Comparison of ENCODE assay signal across 1 cellular context in the genomic region with DNA sequence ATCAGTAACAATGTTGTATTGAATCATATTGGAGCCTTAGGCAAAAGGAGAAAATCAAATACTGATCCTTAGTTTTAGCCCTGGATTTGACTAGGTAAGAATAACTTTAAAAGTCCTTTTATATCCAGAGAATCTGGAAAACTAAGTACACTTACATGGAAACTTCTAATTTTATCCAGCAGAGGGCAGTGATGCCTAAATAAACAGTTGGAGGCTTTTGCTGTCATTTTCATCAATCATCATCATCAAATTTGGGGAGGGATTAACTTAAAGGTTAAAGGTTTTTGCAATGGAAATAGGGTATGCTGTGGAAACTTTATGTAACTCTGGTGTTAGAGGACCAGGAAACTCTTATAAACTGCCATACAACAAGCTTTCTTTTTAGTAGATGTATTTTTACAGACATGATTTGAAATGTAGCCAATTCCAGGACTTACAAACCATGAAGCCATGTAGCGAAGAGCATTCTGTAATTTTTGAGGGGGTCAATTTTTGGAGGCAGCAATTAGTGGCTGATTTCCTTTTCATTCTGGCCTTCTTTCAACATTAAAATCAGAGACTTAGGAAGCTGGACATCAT.
TF ChIP-seq lines count a peak whose summit lies in the region.

No MANE protein-coding gene starts in this region.

TF ChIP-seq in GM23338, 12 proteins besides CTCF, POLR2A, EP300 and RAD21 (continued from another document):
- no peak for TF ChIP-seq REST (IDR thresholded peaks at IDR 0.05; ENCODE audit: unreplicated experiment)
- TF ChIP-seq POLR2AphosphoS5 (IDR thresholded peaks at IDR 0.05; ENCODE audit: low read depth): no peak
- no peak for TF ChIP-seq ZNF331 (CRISPR knock-in tag; IDR thresholded peaks at IDR 0.05; ENCODE audit: low read depth)
- no peak for TF ChIP-seq STAT1 (IDR thresholded peaks at IDR 0.05; ENCODE audit: unreplicated experiment)
- TF ChIP-seq EZH2phosphoT487 (IDR thresholded peaks at IDR 0.05; ENCODE audit: unreplicated experiment): no peak
- no peak for TF ChIP-seq ZNF114 (CRISPR knock-in tag; IDR thresholded peaks at IDR 0.05)
- no peak for TF ChIP-seq ZNF462 (CRISPR knock-in tag; IDR thresholded peaks at IDR 0.05)
- TF ChIP-seq CREB1 (CRISPR knock-in tag; IDR thresholded peaks at IDR 0.05; ENCODE audit: low read depth): no peak
- no peak for TF ChIP-seq EZH2 (IDR thresholded peaks at IDR 0.05; ENCODE audit: low read depth, unreplicated experiment)
